In the genomic region with DNA sequence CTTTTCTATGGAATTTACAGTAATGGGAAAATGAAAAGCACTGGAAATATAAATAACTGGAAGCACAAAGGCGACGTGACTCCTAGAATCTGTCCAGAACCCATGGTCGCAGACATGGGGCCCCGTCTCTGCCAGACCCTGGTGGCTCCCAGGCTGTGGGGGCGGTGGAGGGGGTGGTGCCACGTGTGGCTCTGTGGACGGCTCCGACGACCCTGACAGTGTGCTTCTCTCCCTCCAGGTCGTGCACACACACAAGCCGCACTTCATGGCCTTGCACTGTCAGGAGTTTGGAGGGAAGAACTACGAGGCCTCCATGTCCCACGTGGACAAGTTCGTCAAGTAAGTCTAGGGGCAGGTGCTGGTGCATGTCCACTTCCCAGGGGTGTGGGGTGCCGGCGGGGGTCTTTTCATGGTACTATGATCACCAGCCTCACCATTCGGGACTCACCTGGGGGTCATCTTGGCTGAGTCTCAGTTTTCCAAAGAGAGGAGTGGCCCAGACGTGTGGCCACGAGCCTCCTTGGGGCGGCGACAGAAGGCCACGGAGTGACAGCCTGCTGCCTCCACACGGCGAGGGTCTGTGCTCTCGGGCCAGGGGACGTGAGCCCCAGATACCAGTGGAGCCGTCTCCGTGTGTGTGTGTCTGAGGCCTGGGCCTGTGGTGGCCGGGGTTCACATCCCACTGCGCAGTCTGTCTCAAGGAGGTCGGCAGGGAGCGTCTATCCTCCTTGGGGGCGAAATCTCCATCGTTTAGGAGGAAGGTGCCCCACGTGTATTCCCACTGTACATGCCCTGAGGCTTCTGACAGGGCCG, we compare ENCODE assay signal across 10 cellular contexts.
"Had no signal": no experiment of that assay in that cellular context is flagged by ENCODE, and none has a peak within 500 bp of the region (broad histone marks: within the 10 kb centered on the region; RNA-seq: fewer than 3 reads in every experiment).

No MANE protein-coding gene starts in this region.

- H3K27ac ChIP-seq: cardiac muscle cell, epithelial cell of prostate, skin epidermis, transverse colon had no signal

- H3K4me3 ChIP-seq: cardiac muscle cell, skin epidermis, transverse colon had no signal

- DNase-seq: activated gamma-delta T cell treated with Interleukin-2 at 50 U/mL for 16 hours; activated naive CD8-positive, alpha-beta T cell treated with anti-CD3 and anti-CD28 coated beads, Interleukin-2, amount 50 U/mL, for 24 hours; cortex of kidney; effector memory CD4-positive, alpha-beta T cell; hippocampal formation; transverse colon had no signal

- H3K36me3 ChIP-seq: cardiac muscle cell, transverse colon had no signal

- H3K9me3 ChIP-seq: transverse colon had no signal

- H3K27me3 ChIP-seq: cardiac muscle cell, transverse colon had no signal

- ATAC-seq: activated CD4-positive, CD25-positive, alpha-beta regulatory T cell treated with anti-CD3 and anti-CD28 coated beads, Interleukin-2, amount 50 U/mL, for 24 hours; activated naive CD8-positive, alpha-beta T cell treated with anti-CD3 and anti-CD28 coated beads, Interleukin-2, amount 50 U/mL, for 24 hours had no signal
